ENCODE assay signal across 9 cellular contexts in the genomic region with DNA sequence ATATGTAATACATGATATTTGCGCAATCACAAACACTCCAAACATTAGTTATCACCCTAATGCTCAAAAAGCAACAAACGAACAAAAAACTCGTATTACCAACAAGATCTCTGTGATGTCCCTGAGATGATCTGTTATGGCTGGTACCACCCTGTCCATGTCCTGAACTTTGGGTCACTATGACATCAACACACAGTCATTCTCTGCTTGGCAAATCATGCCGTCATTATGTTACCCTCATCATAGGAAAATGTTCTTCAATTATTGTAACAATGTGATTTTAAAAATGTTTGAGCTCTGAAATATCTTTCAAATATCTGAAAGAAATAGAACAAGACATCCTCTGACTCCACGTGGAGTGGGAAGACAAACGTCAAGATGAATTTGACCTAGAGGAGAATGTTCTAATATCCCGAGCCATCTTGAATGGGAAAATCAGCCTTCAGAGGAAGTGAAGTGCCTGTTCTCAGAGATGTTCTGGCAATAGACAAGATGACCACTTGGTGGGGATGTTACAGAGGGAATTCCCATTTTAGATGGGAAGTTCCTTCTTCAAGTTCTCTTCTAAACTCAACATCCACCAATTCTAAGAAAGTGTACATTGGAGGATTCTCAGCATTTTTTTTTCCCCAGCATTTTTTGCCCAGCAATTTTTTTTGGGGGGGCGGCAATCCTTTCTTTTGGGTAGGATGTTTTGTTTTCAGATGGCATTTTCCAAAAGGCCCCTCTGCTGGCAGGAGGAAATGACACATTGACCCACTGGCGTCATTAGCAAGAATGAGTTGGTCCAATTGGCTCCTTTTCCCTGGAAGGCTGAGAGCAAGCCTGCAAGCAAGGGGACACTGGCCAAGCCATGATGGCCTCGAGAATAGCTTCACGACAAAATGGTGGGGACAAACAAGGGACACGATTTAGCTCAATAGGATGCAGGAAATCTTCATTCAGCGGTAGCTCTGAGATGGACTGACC. TPM values are rescaled to one million over a fixed set of nuclear protein-coding genes. Genes with fewer than 3 reads are reported as not detected.
DNase-seq lines count a peak whose midpoint lies in the region; ATAC-seq, FAIRE-seq and TF ChIP-seq lines count a peak whose summit lies in the region.
"Had no signal": no experiment of that assay in that cellular context is flagged by ENCODE, and none has a peak within 500 bp of the region (broad histone marks: within the 10 kb centered on the region; RNA-seq: fewer than 3 reads in every experiment).

No MANE protein-coding gene starts in this region.

- FAIRE-seq in pancreas (lab: Jason Lieb, UNC): no peak

- no peaks in the 10 kb centered on the region for H3K9me3 Mint-ChIP-seq in activated naive CD8-positive, alpha-beta T cell treated with anti-CD3 and anti-CD28 coated beads for 36 hours
- H3K9me3 Mint-ChIP-seq: activated naive CD8-positive, alpha-beta T cell treated with anti-CD3 and anti-CD28 coated beads, Interleukin-2, amount 10 ng/mL, durations not matched to agents 7 days and 5 days had no signal

- H3K36me3 ChIP-seq in heart left ventricle (no peaks in the 10 kb centered on the region), colonic mucosa (no peaks in the 10 kb centered on the region), pancreas (no peaks in the 10 kb centered on the region)

- H3K27me3 Mint-ChIP-seq in activated naive CD8-positive, alpha-beta T cell treated with anti-CD3 and anti-CD28 coated beads for 36 hours: peaks cover 8% of the 10 kb centered on the region

- DNase-seq in heart left ventricle (no peak), left ventricle myocardium superior (no peak), NCI-H460 (ENCODE audit: extremely low read depth, low read depth) (peak; percentile 24), colonic mucosa (peak; percentile 48), pancreas (no peak)
- no peak for DNase-seq in activated naive CD8-positive, alpha-beta T cell treated with anti-CD3 and anti-CD28 coated beads for 36 hours
- DNase-seq: activated naive CD8-positive, alpha-beta T cell treated with anti-CD3 and anti-CD28 coated beads, Interleukin-2, amount 10 ng/mL, durations not matched to agents 7 days and 5 days had no signal

- TF ChIP-seq POLR2A in heart left ventricle (IDR thresholded peaks at IDR 0.05): no peak

- no peak for ATAC-seq in heart left ventricle
- ATAC-seq in left ventricle myocardium superior: no peak
- peak in 3 of 4 donors; percentile 44 to 57 (median 49) for ATAC-seq in pancreas
- ATAC-seq in GM21447 (IDR thresholded peaks at IDR 0.05; ENCODE audit: unreplicated experiment): no peak
- ATAC-seq in HG03025 (IDR thresholded peaks at IDR 0.05; ENCODE audit: low FRiP score, unreplicated experiment): no peak

- H3K4me3 ChIP-seq in heart left ventricle: no peak overlapping the region
- no peak overlapping the region for H3K4me3 ChIP-seq in colonic mucosa
- no peak overlapping the region for H3K4me3 ChIP-seq in pancreas

- no peak overlapping the region for H3K4me3 Mint-ChIP-seq in activated naive CD8-positive, alpha-beta T cell treated with anti-CD3 and anti-CD28 coated beads for 36 hours
- H3K4me3 Mint-ChIP-seq: activated naive CD8-positive, alpha-beta T cell treated with anti-CD3 and anti-CD28 coated beads, Interleukin-2, amount 10 ng/mL, durations not matched to agents 7 days and 5 days had no signal

- WGBS in heart left ventricle, 4 donors: 63 to 68% (median 68%) methylated on average over 13 of the region's 13 CpGs
- WGBS in pancreas, 2 donors: 56 to 58% methylated on average over 13 of the region's 13 CpGs

- H3K4me1 Mint-ChIP-seq in activated naive CD8-positive, alpha-beta T cell treated with anti-CD3 and anti-CD28 coated beads for 36 hours: no peaks in the 10 kb centered on the region
- H3K4me1 Mint-ChIP-seq: activated naive CD8-positive, alpha-beta T cell treated with anti-CD3 and anti-CD28 coated beads, Interleukin-2, amount 10 ng/mL, durations not matched to agents 7 days and 5 days had no signal

- H3K36me3 Mint-ChIP-seq in activated naive CD8-positive, alpha-beta T cell treated with anti-CD3 and anti-CD28 coated beads for 36 hours: no peaks in the 10 kb centered on the region
- H3K36me3 Mint-ChIP-seq: activated naive CD8-positive, alpha-beta T cell treated with anti-CD3 and anti-CD28 coated beads, Interleukin-2, amount 10 ng/mL, durations not matched to agents 7 days and 5 days had no signal

- no peak overlapping the region for H3K9ac ChIP-seq in colonic mucosa (ENCODE audit: low read depth in 2 of 2, low read length in 2 of 2)

- H3K27ac Mint-ChIP-seq in activated naive CD8-positive, alpha-beta T cell treated with anti-CD3 and anti-CD28 coated beads for 36 hours: no peak overlapping the region
- H3K27ac Mint-ChIP-seq: activated naive CD8-positive, alpha-beta T cell treated with anti-CD3 and anti-CD28 coated beads, Interleukin-2, amount 10 ng/mL, durations not matched to agents 7 days and 5 days had no signal

- no peaks in the 10 kb centered on the region for H3K4me1 ChIP-seq in heart left ventricle
- peaks cover 6% of the 10 kb centered on the region for H3K4me1 ChIP-seq in colonic mucosa
- peaks cover 0 to 5% (median 4%) of the 10 kb centered on the region in 3 donors for H3K4me1 ChIP-seq in pancreas

- TF ChIP-seq CTCF in heart left ventricle (IDR thresholded peaks at IDR 0.05) (peak in 9 of 12 donors; percentile 11 to 49 (median 36)), colonic mucosa (IDR thresholded peaks at IDR 0.05) (peak; percentile 45), pancreas (IDR thresholded peaks at IDR 0.05) (peak in 2 of 4 donors; percentile 14 to 17)

- no peak overlapping the region for H3K27ac ChIP-seq in heart left ventricle
- no peak overlapping the region for H3K27ac ChIP-seq in colonic mucosa
- no peak overlapping the region for H3K27ac ChIP-seq in pancreas

- H3K27me3 ChIP-seq in heart left ventricle: peaks cover 0 to 5% (median 0%) of the 10 kb centered on the region in 9 donors
- H3K27me3 ChIP-seq in colonic mucosa: no peaks in the 10 kb centered on the region
- H3K27me3 ChIP-seq in pancreas: no peaks in the 10 kb centered on the region

- H3K9me3 ChIP-seq in heart left ventricle: no peaks in the 10 kb centered on the region
- no peaks in the 10 kb centered on the region for H3K9me3 ChIP-seq in colonic mucosa
- no peaks in the 10 kb centered on the region for H3K9me3 ChIP-seq in pancreas

- intact Hi-C loops in heart left ventricle (cut with DNase I) (loop anchor here in 6 of 10 donors (5.0 kb wide), 1 partner anchor 201 kb away; no protein-coding TSS in a partner anchor), left ventricle myocardium superior (cut with micrococcal nuclease) (loop anchor here (10.0 kb wide), 1 partner anchor 193 kb away; no protein-coding TSS in a partner anchor), colonic mucosa (cut with DNase I) (loop anchor here (1.0 to 10.0 kb wide), 2 partner anchors 133 to 199 kb away; no protein-coding TSS in a partner anchor), pancreas (cut with DNase I) (no loop called here)

RNA-seq across cellular contexts. Expression of a gene that starts 3.7 kb away (rescaled TPM):
- not detected for total RNA-seq in heart left ventricle
- polyA plus RNA-seq in heart left ventricle: under 1 TPM in 1 of 2 donors, not detected in 1; 0.11 TPM
- total RNA-seq in left ventricle myocardium superior: not detected
- total RNA-seq in NCI-H460 (2014; rRNA removed; shearing (Covaris generic)): not detected in 2 replicates
- not detected in 2 replicates for polyA plus RNA-seq in NCI-H460 (2014; cell fraction: nucleus; rRNA removed)
- total RNA-seq in colonic mucosa: 10 to 100 TPM; 44.6 to 69.2 TPM
- total RNA-seq in pancreas: 10 to 100 TPM in 5 of 6 donors, 1 to 10 TPM in 1; 8.0 to 66.9 (median 14.3) TPM
- 10 to 100 TPM; 33.1 to 34.4 TPM for polyA plus RNA-seq in pancreas
- total RNA-seq in activated naive CD8-positive, alpha-beta T cell treated with anti-CD3 and anti-CD28 coated beads for 36 hours: not detected
- total RNA-seq: activated naive CD8-positive, alpha-beta T cell treated with anti-CD3 and anti-CD28 coated beads, Interleukin-2, amount 10 ng/mL, durations not matched to agents 7 days and 5 days had no signal

RNA-seq across cellular contexts. Expression of a gene that starts 20.1 kb away (rescaled TPM):
- total RNA-seq in heart left ventricle (1 to 10 TPM in 2 of 9 donors, under 1 TPM in 6, not detected in 1; 0.06 to 2.2 (median 0.76) TPM), left ventricle myocardium superior (0.92 TPM), colonic mucosa (1 to 10 TPM; 8.5 to 9.1 TPM), pancreas (10 to 100 TPM in 1 of 6 donors, 1 to 10 TPM in 5; 4.4 to 13.3 (median 7.1) TPM)
- polyA plus RNA-seq in heart left ventricle (under 1 TPM; 0.11 to 0.78 TPM), pancreas (1 to 10 TPM; 2.5 TPM)
- total RNA-seq in NCI-H460 (2014; rRNA removed; shearing (Covaris generic)): not detected in 2 replicates
- not detected in 2 replicates for polyA plus RNA-seq in NCI-H460 (2014; cell fraction: nucleus; rRNA removed)
- 10 to 100 TPM; 11.4 to 12.5 TPM for total RNA-seq in activated naive CD8-positive, alpha-beta T cell treated with anti-CD3 and anti-CD28 coated beads for 36 hours

Comparison
In these comparisons a context has a peak if more than half of its experiments do, and no peak if none do; other contexts are left out.
1. ATAC-seq: peak in pancreas (3 of 4); none in heart left ventricle (0 of 4), left ventricle myocardium superior (single experiment), GM21447 (single experiment) and HG03025 (single experiment).
2. DNase-seq: peak in NCI-H460 (single experiment) and colonic mucosa (single experiment); none in heart left ventricle (0 of 5), left ventricle myocardium superior (single experiment), pancreas (0 of 6) and activated naive CD8-positive, alpha-beta T cell treated with anti-CD3 and anti-CD28 coated beads for 36 hours (single experiment).
3. intact Hi-C loops: an anchor here in heart left ventricle (5.0 kb wide), left ventricle myocardium superior (10.0 kb wide) and colonic mucosa (1.0 to 10.0 kb wide); none called in pancreas.